Comparison of ENCODE assay signal across 17 cellular contexts in genomic region chr7:135616136-135616535, GRCh38. TPM values are rescaled to one million over a fixed set of nuclear protein-coding genes. Genes with fewer than 3 reads are reported as not detected.
DNase-seq lines count a peak whose midpoint lies in the region; ATAC-seq and TF ChIP-seq lines count a peak whose summit lies in the region.
"Had no signal": no experiment of that assay in that cellular context is flagged by ENCODE, and none has a peak within 500 bp of the region (broad histone marks: within the 10 kb centered on the region; RNA-seq: fewer than 3 reads in every experiment).

No MANE protein-coding gene starts in this region.

- H4K20me1 ChIP-seq in IMR-90 (ENCODE audit: insufficient read depth, low read length) (no peaks in the 10 kb centered on the region), fibroblast of lung (ENCODE audit: control insufficient read depth, extremely low read depth, insufficient read depth, low read length) (no peaks in the 10 kb centered on the region)

- no peak overlapping the region for H2BK20ac ChIP-seq in IMR-90 (ENCODE audit: low read depth, low read length)

- no peaks in the 10 kb centered on the region for H3K27me3 ChIP-seq in IMR-90 (ENCODE audit: control insufficient read depth, insufficient read depth, low read length)
- H3K27me3 ChIP-seq in fibroblast of lung (ENCODE audit: control insufficient read depth, insufficient read depth, low read length) = no peaks in the 10 kb centered on the region
- H3K27me3 ChIP-seq: BE2C; BLaER1 treated with 17β-estradiol and CSF1 and Interleukin-3, amounts not matched to agents 10 nM and 100 nM had no signal

- no peak overlapping the region for H4K91ac ChIP-seq in IMR-90 (ENCODE audit: insufficient read depth, low read depth, low read length)

- no peak overlapping the region for H4K8ac ChIP-seq in IMR-90 (ENCODE audit: low read depth in 2 of 2, low read length in 2 of 2)

- H3K14ac ChIP-seq in IMR-90 (replicated peaks; ENCODE audit: low read depth, low read length) = peak overlapping the region; percentile 58; the same call in 1 of the 2 replicates

- H3K9ac ChIP-seq in IMR-90 (ENCODE audit: low read depth, low read length) (no peak overlapping the region), fibroblast of lung (ENCODE audit: insufficient read depth, low read length) (no peak overlapping the region)
- H3K9ac ChIP-seq: BLaER1 treated with 17β-estradiol and CSF1 and Interleukin-3, amounts not matched to agents 10 nM and 100 nM had no signal

- no peak overlapping the region for H2BK15ac ChIP-seq in IMR-90 (ENCODE audit: low read depth, low read length)

- CTCF ChIA-PET in IMR-90 (lab: Yijun Ruan, JAX) = no interaction called here

- H3K23ac ChIP-seq in IMR-90 (ENCODE audit: low read depth, low read length) = no peak overlapping the region; the same call in 1 of the 2 replicates

- H3K4me2 ChIP-seq in IMR-90 (ENCODE audit: low read depth, low read length) (no peak overlapping the region), fibroblast of lung (ENCODE audit: extremely low read depth, insufficient read depth, low read length) (no peak overlapping the region)
- H3K4me2 ChIP-seq: BLaER1 treated with 17β-estradiol and CSF1 and Interleukin-3, amounts not matched to agents 10 nM and 100 nM had no signal

- H2AK9ac ChIP-seq in IMR-90 (replicated peaks; ENCODE audit: low read depth, low read length, poor library complexity) = no peak overlapping the region

- peaks cover 2% of the 10 kb centered on the region in 2 experiments; a peak in 2 of 4 replicates for H3K79me1 ChIP-seq in IMR-90 (ENCODE audit: low read depth in 1 of 2, low read length in 2 of 2)

- H4K5ac ChIP-seq in IMR-90 (ENCODE audit: low read depth, low read length) = no peak overlapping the region

- POLR2A ChIA-PET in IMR-90 (lab: Charles Lee; ENCODE audit: unreplicated experiment) = no interaction called here

- in situ Hi-C loops in IMR-90 (cut with MboI; ENCODE audit: low sequenced_read_pairs) = no loop called here

- no peak overlapping the region for H2AFZ ChIP-seq in IMR-90 (replicated peaks; ENCODE audit: low read length, poor library complexity)
- H2AFZ ChIP-seq in fibroblast of lung (ENCODE audit: low read length) = no peak overlapping the region

- H3K36me3 ChIP-seq in IMR-90 (ENCODE audit: control insufficient read depth, insufficient read depth, low read length) = peaks cover 20% of the 10 kb centered on the region
- H3K36me3 ChIP-seq in fibroblast of lung (ENCODE audit: control insufficient read depth, insufficient read depth, low read length) = peaks cover 5% of the 10 kb centered on the region

- WGBS in IMR-90 (ENCODE audit: extremely low coverage in 2 of 2, insufficient read length in 1 of 2), 2 experiments = no CpG with 5 or more reads among the region's 1 CpG

- H2BK120ac ChIP-seq in IMR-90 (ENCODE audit: low read depth, low read length) = no peak overlapping the region

- no peak overlapping the region for H3K4ac ChIP-seq in IMR-90 (ENCODE audit: low read depth, low read length)

- H3K4me3 ChIP-seq in IMR-90 (ENCODE audit: insufficient read depth, low read depth, low read length) = no peak overlapping the region
- no peak overlapping the region for H3K4me3 ChIP-seq in fibroblast of lung (replicated peaks in 1 of 4; ENCODE audit: control extremely low read depth in 1 of 4, insufficient read depth in 1 of 4, low read depth in 3 of 4, low read length in 4 of 4)
- H3K4me3 ChIP-seq: BLaER1 treated with 17β-estradiol and CSF1 and Interleukin-3, amounts not matched to agents 10 nM and 100 nM had no signal

- H3K56ac ChIP-seq in IMR-90 (ENCODE audit: extremely low read depth, insufficient read depth, low read length) = no peak overlapping the region

- no peak for TF ChIP-seq RAD21 in IMR-90 (IDR thresholded peaks at IDR 0.05; ENCODE audit: low read length)

- no peaks in the 10 kb centered on the region for H3K4me1 ChIP-seq in IMR-90 (ENCODE audit: control insufficient read depth, insufficient read depth, low read length)
- H3K4me1 ChIP-seq in fibroblast of lung (ENCODE audit: control insufficient read depth, extremely low read depth, insufficient read depth, low read length) = peaks cover 2% of the 10 kb centered on the region
- H3K4me1 ChIP-seq: BE2C; BLaER1 treated with 17β-estradiol and CSF1 and Interleukin-3, amounts not matched to agents 10 nM and 100 nM had no signal

- no TSS peak for BruUV-seq in IMR-90 (replicated peaks; lab: Mats Ljungman, UMichigan)

- H2BK5ac ChIP-seq in IMR-90 (ENCODE audit: low read depth, low read length, poor library complexity, severe bottlenecking) = no peak overlapping the region

- ATAC-seq in IMR-90 (ENCODE audit: low read depth) = peak; percentile 71
- no peak for ATAC-seq in GM21447 (IDR thresholded peaks at IDR 0.05; ENCODE audit: unreplicated experiment)
- ATAC-seq: HCT116 had no signal

- H3K9me1 ChIP-seq in IMR-90 (ENCODE audit: insufficient read depth, low read length) = no peaks in the 10 kb centered on the region

- dilution Hi-C loops in IMR-90 (cut with HindIII; ENCODE audit: low sequenced_read_pairs, unreplicated experiment) = no loop called here

- DNase-seq in ELR (ENCODE audit: low read depth) (peak; percentile 31), IMR-90 (peak; percentile 68), fibroblast of lung (ENCODE audit: low read depth in 2 of 2) (no peak), LoVo (ENCODE audit: low spot score) (no peak), glomerular visceral epithelial cell (ENCODE audit: extremely low spot score) (no peak)
- DNase-seq: AML-193; BE2C; CD4-positive, alpha-beta T cell; CD8-positive, alpha-beta memory T cell; DMS 273 treated with DMSO at 0.1 percent for 48 hours; DMS79; EL; GF-D8; H7 had no signal

- H2AK5ac ChIP-seq in IMR-90 (ENCODE audit: low read depth, low read length) = no peak overlapping the region; the same call in 1 of the 2 replicates

- TF ChIP-seq CTCF in IMR-90 (conservative IDR thresholded peaks at IDR 0.05; ENCODE audit: low read depth, low read length) = no peak
- no peak for TF ChIP-seq CTCF in fibroblast of lung (conservative IDR thresholded peaks at IDR 0.05 in 1 of 2, IDR thresholded peaks at IDR 0.05 in 1 of 2; ENCODE audit: low read depth in 1 of 2, low read length in 2 of 2)

- H3K27ac ChIP-seq in IMR-90 (ENCODE audit: insufficient read depth, low read length) (no peak overlapping the region), fibroblast of lung (ENCODE audit: insufficient read depth, low read length) (peak overlapping the region; percentile 42)
- H3K27ac ChIP-seq: BLaER1 treated with 17β-estradiol and CSF1 and Interleukin-3, amounts not matched to agents 10 nM and 100 nM had no signal

- H3K79me2 ChIP-seq in fibroblast of lung (ENCODE audit: control insufficient read depth, insufficient read depth, low read length) = no peaks in the 10 kb centered on the region

- intact Hi-C loops in IMR-90 (cut with micrococcal nuclease) = no loop called here

- H3K9me3 ChIP-seq in IMR-90 (ENCODE audit: control insufficient read depth, insufficient read depth, low read length) (no peaks in the 10 kb centered on the region), fibroblast of lung (ENCODE audit: control insufficient read depth, insufficient read depth, low read depth, low read length) (no peaks in the 10 kb centered on the region)
- H3K9me3 ChIP-seq: BE2C; BLaER1 treated with 17β-estradiol and CSF1 and Interleukin-3, amounts not matched to agents 10 nM and 100 nM had no signal

- no peak for TF ChIP-seq POLR2A in IMR-90 (IDR thresholded peaks at IDR 0.05; ENCODE audit: low read depth, low read length)

- no peak overlapping the region for H3K18ac ChIP-seq in IMR-90 (ENCODE audit: low read depth, low read length)

TF ChIP-seq in IMR-90, 13 proteins besides CTCF, POLR2A, EP300 and RAD21 (continues in another document):
- no peak; the same call in 1 of the 2 replicates for TF ChIP-seq MAFK (IDR thresholded peaks at IDR 0.05; ENCODE audit: low read depth, low read length)
- no peak for TF ChIP-seq FOS (IDR thresholded peaks at IDR 0.05; ENCODE audit: low read depth, low read length)
- no peak for TF ChIP-seq MAZ (IDR thresholded peaks at IDR 0.05; ENCODE audit: borderline replicate concordance, low read depth, low read length)
- TF ChIP-seq, protein P1, sequence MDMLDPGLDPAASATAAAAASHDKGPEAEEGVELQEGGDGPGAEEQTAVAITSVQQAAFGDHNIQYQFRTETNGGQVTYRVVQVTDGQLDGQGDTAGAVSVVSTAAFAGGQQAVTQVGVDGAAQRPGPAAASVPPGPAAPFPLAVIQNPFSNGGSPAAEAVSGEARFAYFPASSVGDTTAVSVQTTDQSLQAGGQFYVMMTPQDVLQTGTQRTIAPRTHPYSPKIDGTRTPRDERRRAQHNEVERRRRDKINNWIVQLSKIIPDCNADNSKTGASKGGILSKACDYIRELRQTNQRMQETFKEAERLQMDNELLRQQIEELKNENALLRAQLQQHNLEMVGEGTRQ (IDR thresholded peaks at IDR 0.05; ENCODE audit: low read depth, low read length) = no peak
- TF ChIP-seq NFE2L2 (IDR thresholded peaks at IDR 0.05; ENCODE audit: low read depth, low read length) = no peak; the same call in 1 of the 2 replicates
- TF ChIP-seq, protein P2, sequence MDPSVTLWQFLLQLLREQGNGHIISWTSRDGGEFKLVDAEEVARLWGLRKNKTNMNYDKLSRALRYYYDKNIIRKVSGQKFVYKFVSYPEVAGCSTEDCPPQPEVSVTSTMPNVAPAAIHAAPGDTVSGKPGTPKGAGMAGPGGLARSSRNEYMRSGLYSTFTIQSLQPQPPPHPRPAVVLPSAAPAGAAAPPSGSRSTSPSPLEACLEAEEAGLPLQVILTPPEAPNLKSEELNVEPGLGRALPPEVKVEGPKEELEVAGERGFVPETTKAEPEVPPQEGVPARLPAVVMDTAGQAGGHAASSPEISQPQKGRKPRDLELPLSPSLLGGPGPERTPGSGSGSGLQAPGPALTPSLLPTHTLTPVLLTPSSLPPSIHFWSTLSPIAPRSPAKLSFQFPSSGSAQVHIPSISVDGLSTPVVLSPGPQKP (IDR thresholded peaks at IDR 0.05; ENCODE audit: borderline replicate concordance, low read depth, low read length) = no peak
- no peak for TF ChIP-seq RFX5 (IDR thresholded peaks at IDR 0.05; ENCODE audit: low read depth, low read length)

RNA-seq across cellular contexts. Expression of gene STMP1, which starts 46.2 kb away (rescaled TPM):
- 6.1 and 11.9 TPM in 2 replicates for total RNA-seq in IMR-90 (2012; rRNA removed)
- polyA plus RNA-seq in IMR-90 (2012; rRNA removed) = 22.5 and 28.3 TPM in 2 replicates
- 5.2 and 13.9 TPM in 2 replicates for polyA plus RNA-seq in IMR-90 (2012; cell fraction: cytosol; rRNA removed)
- 1.3 and 9.0 TPM in 2 replicates for polyA plus RNA-seq in IMR-90 (2012; cell fraction: nucleus; rRNA removed; ENCODE audit: low replicate concordance)
- 11.8 and 16.7 TPM in 2 replicates for total RNA-seq in fibroblast of lung
- polyA plus RNA-seq in fibroblast of lung = 41.3 and 50.6 TPM in 2 replicates
- 40.3 and 49.1 TPM in 2 replicates for polyA plus RNA-seq in fibroblast of lung (2012)
- polyA minus RNA-seq in fibroblast of lung (ENCODE audit: low replicate concordance) = 8.1 and 12.5 TPM in 2 replicates

RNA-seq across cellular contexts. Expression of gene NUP205, which starts 58.4 kb away (rescaled TPM):
- 81.7 and 84.6 TPM in 2 replicates for total RNA-seq in IMR-90 (2012; rRNA removed)
- 27.5 and 29.5 TPM in 2 replicates for polyA plus RNA-seq in IMR-90 (2012; rRNA removed)
- 8.0 and 14.8 TPM in 2 replicates for polyA plus RNA-seq in IMR-90 (2012; cell fraction: cytosol; rRNA removed)
- polyA plus RNA-seq in IMR-90 (2012; cell fraction: nucleus; rRNA removed; ENCODE audit: low replicate concordance) = 9.8 and 41.3 TPM in 2 replicates
- 31.3 and 36.7 TPM in 2 replicates for total RNA-seq in fibroblast of lung
- 28.1 and 47.0 TPM in 2 replicates for polyA plus RNA-seq in fibroblast of lung
- 23.0 and 36.4 TPM in 2 replicates for polyA plus RNA-seq in fibroblast of lung (2012)
- 37.8 and 55.2 TPM in 2 replicates for polyA minus RNA-seq in fibroblast of lung (ENCODE audit: low replicate concordance)

Comparison
In these comparisons a context has a peak if more than half of its experiments do, and no peak if none do; other contexts are left out.
1. DNase-seq: peak in ELR (single experiment) and IMR-90 (single experiment); none in fibroblast of lung (0 of 2), LoVo (single experiment) and glomerular visceral epithelial cell (single experiment).